Comparison of ENCODE assay signal across 21 cellular contexts in the genomic region with DNA sequence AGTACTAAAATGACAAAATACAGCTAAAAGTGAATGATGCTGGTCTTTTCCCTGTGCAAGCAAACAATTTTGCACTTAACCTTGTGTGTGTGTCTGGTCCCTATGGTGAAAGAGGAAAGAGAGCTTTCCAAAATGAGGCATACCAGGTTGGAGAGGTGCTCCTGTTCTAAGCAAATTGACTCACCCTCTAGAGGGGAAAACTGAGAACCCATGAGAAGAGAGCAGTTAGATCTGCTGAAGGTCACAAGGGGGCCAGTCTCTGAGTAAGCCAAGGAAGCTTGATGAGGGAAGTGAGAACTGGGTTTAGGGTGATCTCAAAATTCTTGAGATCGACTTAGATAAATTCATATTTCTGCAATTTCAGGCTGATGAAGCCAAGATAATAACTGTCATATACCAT.
"Had no signal": no experiment of that assay in that cellular context is flagged by ENCODE, and none has a peak within 500 bp of the region (broad histone marks: within the 10 kb centered on the region; RNA-seq: fewer than 3 reads in every experiment).

No MANE protein-coding gene starts in this region.

- H3K27ac Mint-ChIP-seq: activated naive CD8-positive, alpha-beta T cell; activated T-helper 1 cell treated with anti-CD3 and anti-CD28 coated beads, Interleukin-12 subunit alpha, Interleukin-12 subunit beta, Interleukin-2, Interleukin-4 antibody, amounts not matched to agents 30 ng/mL and 10 ng/mL and 1 ng/mL, durations not matched to agents 14 hours and 24 hours and 36 hours; endodermal cell; nephron; stimulated activated naive B cell treated with anti-CD40 and anti-IgM and Interleukin-4, amounts not matched to agents 10 μg/mL and 1 μg/mL and 100 μg/mL, for 72 hours had no signal

- H3K27me3 Mint-ChIP-seq: activated naive CD8-positive, alpha-beta T cell; stimulated activated naive B cell treated with anti-CD40 and anti-IgM and Interleukin-4, amounts not matched to agents 10 μg/mL and 1 μg/mL and 100 μg/mL, for 72 hours had no signal

- H3K4me1 ChIP-seq: foreskin keratinocyte, sigmoid colon, upper lobe of left lung had no signal

- H3K27ac ChIP-seq: cardiac muscle cell, dorsolateral prefrontal cortex, epithelial cell of prostate, foreskin keratinocyte, sigmoid colon, thoracic aorta, upper lobe of left lung had no signal

- H3K27me3 ChIP-seq: cardiac muscle cell, foreskin keratinocyte, sigmoid colon, upper lobe of left lung had no signal

- ATAC-seq: foreskin keratinocyte; stimulated activated naive B cell treated with anti-CD40 and anti-IgM and Interleukin-4, amounts not matched to agents 10 μg/mL and 1 μg/mL and 100 μg/mL, for 72 hours had no signal

- H3K4me3 ChIP-seq: cardiac muscle cell, dorsolateral prefrontal cortex, sigmoid colon, thoracic aorta, upper lobe of left lung had no signal

- DNase-seq: activated CD4-positive, alpha-beta T cell treated with anti-CD3 and anti-CD28 coated beads for 1 hour; activated CD4-positive, alpha-beta T cell treated with anti-CD3 and anti-CD28 coated beads, Interleukin-2, amount 50 U/mL, for 4 hours; activated gamma-delta T cell treated with Interleukin-2 at 50 U/mL for 16 hours; activated T-cell treated with anti-CD3 and anti-CD28 coated beads for 4 hours; dorsolateral prefrontal cortex; endodermal cell; foreskin keratinocyte; hippocampal formation; midbrain; nucleus accumbens; sigmoid colon; stimulated activated naive B cell treated with anti-CD40 and anti-IgM and Interleukin-4, amounts not matched to agents 10 μg/mL and 1 μg/mL and 100 μg/mL, for 72 hours; T-helper 1 cell; T1000; upper lobe of left lung had no signal

- H3K9me3 ChIP-seq: sigmoid colon, thoracic aorta, upper lobe of left lung had no signal

- H3K36me3 ChIP-seq: cardiac muscle cell, sigmoid colon, thoracic aorta, upper lobe of left lung had no signal

- H3K4me3 Mint-ChIP-seq: activated naive CD8-positive, alpha-beta T cell; activated T-helper 1 cell treated with anti-CD3 and anti-CD28 coated beads, Interleukin-12 subunit alpha, Interleukin-12 subunit beta, Interleukin-2, Interleukin-4 antibody, amounts not matched to agents 30 ng/mL and 10 ng/mL and 1 ng/mL, durations not matched to agents 14 hours and 24 hours and 36 hours; endodermal cell; nephron; stimulated activated naive B cell treated with anti-CD40 and anti-IgM and Interleukin-4, amounts not matched to agents 10 μg/mL and 1 μg/mL and 100 μg/mL, for 72 hours had no signal

- H3K4me1 Mint-ChIP-seq: stimulated activated naive B cell treated with anti-CD40 and anti-IgM and Interleukin-4, amounts not matched to agents 10 μg/mL and 1 μg/mL and 100 μg/mL, for 72 hours had no signal

- H3K9me3 Mint-ChIP-seq: activated T-helper 1 cell treated with anti-CD3 and anti-CD28 coated beads, Interleukin-12 subunit alpha, Interleukin-12 subunit beta, Interleukin-2, Interleukin-4 antibody, amounts not matched to agents 30 ng/mL and 10 ng/mL and 1 ng/mL, durations not matched to agents 14 hours and 24 hours and 36 hours; endodermal cell; nephron; stimulated activated naive B cell treated with anti-CD40 and anti-IgM and Interleukin-4, amounts not matched to agents 10 μg/mL and 1 μg/mL and 100 μg/mL, for 72 hours had no signal

- H3K36me3 Mint-ChIP-seq: activated naive CD8-positive, alpha-beta T cell; stimulated activated naive B cell treated with anti-CD40 and anti-IgM and Interleukin-4, amounts not matched to agents 10 μg/mL and 1 μg/mL and 100 μg/mL, for 72 hours had no signal
